ENCODE assay signal across 24 cellular contexts in the genomic region with DNA sequence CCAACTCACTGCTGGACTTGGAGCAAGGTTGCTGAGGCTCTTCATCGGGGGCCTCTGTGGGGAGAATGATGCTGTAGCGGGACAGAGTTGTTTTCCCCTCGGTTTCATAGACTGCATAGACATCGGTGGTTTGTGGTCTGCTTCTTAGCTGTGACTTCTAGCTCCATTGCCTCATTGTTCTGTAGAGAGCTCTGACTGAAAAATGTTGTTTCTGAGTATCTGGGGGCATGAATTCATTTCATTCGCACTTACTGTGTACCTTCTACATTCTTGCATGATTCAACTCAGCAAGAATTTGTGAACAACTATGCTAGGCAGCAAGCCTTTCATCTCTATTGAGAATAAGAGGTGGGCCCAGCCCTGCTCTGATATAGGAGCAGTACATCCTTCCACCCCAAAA.
DNase-seq lines count a peak whose midpoint lies in the region; ATAC-seq and TF ChIP-seq lines count a peak whose summit lies in the region.
"Had no signal": no experiment of that assay in that cellular context is flagged by ENCODE, and none has a peak within 500 bp of the region (broad histone marks: within the 10 kb centered on the region; RNA-seq: fewer than 3 reads in every experiment).

No MANE protein-coding gene starts in this region.

- DNase-seq in activated CD8-positive, alpha-beta T cell treated with anti-CD3 and anti-CD28 coated beads for 36 hours: peak; percentile 22
- no peak for DNase-seq in activated CD8-positive, alpha-beta T cell treated with anti-CD3 and anti-CD28 coated beads, Interleukin-2, amount 10 ng/mL, durations not matched to agents 7 days and 5 days
- peak; percentile 60 for DNase-seq in NCI-H226
- DNase-seq in choroid plexus epithelial cell (ENCODE audit: low read depth): peak; percentile 63
- DNase-seq in renal cortical epithelial cell (ENCODE audit: low read depth): peak; percentile 55
- DNase-seq in dermis blood vessel endothelial cell: no peak
- DNase-seq in epidermal melanocyte (ENCODE audit: insufficient read length, low spot score): no peak
- DNase-seq: 8988T; activated naive CD4-positive, alpha-beta T cell treated with anti-CD3 and anti-CD28 coated beads, Interleukin-2, amount 50 U/mL, for 16 hours; CD4-positive, alpha-beta memory T cell; effector memory CD4-positive, alpha-beta T cell; GM23248; midbrain; naive thymus-derived CD8-positive, alpha-beta T cell; NCI-H2171; NCI-H524 treated with DMSO at 0.1 percent for 48 hours; ovary; right cardiac atrium; SJCRH30 had no signal

- H3K27ac Mint-ChIP-seq in activated CD8-positive, alpha-beta T cell treated with anti-CD3 and anti-CD28 coated beads for 36 hours: no peak overlapping the region
- H3K27ac Mint-ChIP-seq in activated CD8-positive, alpha-beta T cell treated with anti-CD3 and anti-CD28 coated beads, Interleukin-2, amount 10 ng/mL, durations not matched to agents 7 days and 5 days: no peak overlapping the region
- H3K27ac Mint-ChIP-seq: CD4-positive, alpha-beta memory T cell had no signal

- CTCF ChIA-PET in activated CD8-positive, alpha-beta T cell treated with anti-CD3 and anti-CD28 coated beads for 36 hours (lab: Charles Lee): interaction anchor here (1.2 to 1.5 kb wide), 2 partner anchors 9 to 250 kb away, joined by 3 to 4 read pairs; no protein-coding TSS in a partner anchor
- CTCF ChIA-PET in activated CD8-positive, alpha-beta T cell treated with anti-CD3 and anti-CD28 coated beads, Interleukin-2, amount 10 ng/mL, durations not matched to agents 7 days and 5 days (lab: Charles Lee): interaction anchor here (1.4 kb wide), 1 partner anchor 12 kb away, joined by 3 read pairs; no protein-coding TSS in a partner anchor

- peaks cover 11% of the 10 kb centered on the region for H3K4me1 Mint-ChIP-seq in activated CD8-positive, alpha-beta T cell treated with anti-CD3 and anti-CD28 coated beads for 36 hours (ENCODE audit: low read depth)
- peaks cover 18% of the 10 kb centered on the region for H3K4me1 Mint-ChIP-seq in activated CD8-positive, alpha-beta T cell treated with anti-CD3 and anti-CD28 coated beads, Interleukin-2, amount 10 ng/mL, durations not matched to agents 7 days and 5 days (ENCODE audit: low read depth)
- H3K4me1 Mint-ChIP-seq: CD4-positive, alpha-beta memory T cell had no signal

- ATAC-seq in activated CD8-positive, alpha-beta T cell treated with anti-CD3 and anti-CD28 coated beads for 36 hours: peak; percentile 71
- ATAC-seq in activated CD8-positive, alpha-beta T cell treated with anti-CD3 and anti-CD28 coated beads, Interleukin-2, amount 10 ng/mL, durations not matched to agents 7 days and 5 days: no peak
- no peak for ATAC-seq in activated CD4-positive, CD25-positive, alpha-beta regulatory T cell treated with anti-CD3 and anti-CD28 coated beads, Interleukin-2, amount 50 U/mL, for 24 hours
- ATAC-seq: esophagus mucosa; foreskin keratinocyte; left lobe of liver; naive thymus-derived CD8-positive, alpha-beta T cell; right cardiac atrium had no signal

- H3K4me3 Mint-ChIP-seq in activated CD8-positive, alpha-beta T cell treated with anti-CD3 and anti-CD28 coated beads for 36 hours: no peak overlapping the region
- no peak overlapping the region for H3K4me3 Mint-ChIP-seq in activated CD8-positive, alpha-beta T cell treated with anti-CD3 and anti-CD28 coated beads, Interleukin-2, amount 10 ng/mL, durations not matched to agents 7 days and 5 days
- H3K4me3 Mint-ChIP-seq: CD4-positive, alpha-beta memory T cell; naive thymus-derived CD8-positive, alpha-beta T cell had no signal

- no peak overlapping the region for H3K4me3 ChIP-seq in choroid plexus epithelial cell (ENCODE audit: low read depth, low read length)
- H3K4me3 ChIP-seq: GM23248, ovary, SJCRH30, tibial nerve had no signal

- H3K36me3 Mint-ChIP-seq in activated CD8-positive, alpha-beta T cell treated with anti-CD3 and anti-CD28 coated beads for 36 hours (ENCODE audit: low read depth): no peaks in the 10 kb centered on the region
- H3K36me3 Mint-ChIP-seq in activated CD8-positive, alpha-beta T cell treated with anti-CD3 and anti-CD28 coated beads, Interleukin-2, amount 10 ng/mL, durations not matched to agents 7 days and 5 days (ENCODE audit: low read depth): no peaks in the 10 kb centered on the region
- H3K36me3 Mint-ChIP-seq: CD4-positive, alpha-beta memory T cell had no signal

- peaks cover 4% of the 10 kb centered on the region for H3K27me3 Mint-ChIP-seq in activated CD8-positive, alpha-beta T cell treated with anti-CD3 and anti-CD28 coated beads for 36 hours
- no peaks in the 10 kb centered on the region for H3K27me3 Mint-ChIP-seq in activated CD8-positive, alpha-beta T cell treated with anti-CD3 and anti-CD28 coated beads, Interleukin-2, amount 10 ng/mL, durations not matched to agents 7 days and 5 days (ENCODE audit: low read depth)
- H3K27me3 Mint-ChIP-seq: CD4-positive, alpha-beta memory T cell; naive thymus-derived CD8-positive, alpha-beta T cell had no signal

- H3K9me3 Mint-ChIP-seq in activated CD8-positive, alpha-beta T cell treated with anti-CD3 and anti-CD28 coated beads for 36 hours: no peaks in the 10 kb centered on the region
- H3K9me3 Mint-ChIP-seq in activated CD8-positive, alpha-beta T cell treated with anti-CD3 and anti-CD28 coated beads, Interleukin-2, amount 10 ng/mL, durations not matched to agents 7 days and 5 days (ENCODE audit: insufficient read depth): no peaks in the 10 kb centered on the region
- H3K9me3 Mint-ChIP-seq: CD4-positive, alpha-beta memory T cell; naive thymus-derived CD8-positive, alpha-beta T cell had no signal

- no peak for TF ChIP-seq CTCF in activated CD8-positive, alpha-beta T cell treated with anti-CD3 and anti-CD28 coated beads for 36 hours (IDR thresholded peaks at IDR 0.05)
- no peak for TF ChIP-seq CTCF in choroid plexus epithelial cell (conservative IDR thresholded peaks at IDR 0.05; ENCODE audit: low read depth, low read length)

- POLR2A ChIA-PET in activated CD8-positive, alpha-beta T cell treated with anti-CD3 and anti-CD28 coated beads for 36 hours (lab: Charles Lee): no interaction called here
- POLR2A ChIA-PET in activated CD8-positive, alpha-beta T cell treated with anti-CD3 and anti-CD28 coated beads, Interleukin-2, amount 10 ng/mL, durations not matched to agents 7 days and 5 days (lab: Charles Lee): interaction anchor here (0.8 kb wide), 1 partner anchor 12 kb away, joined by 3 read pairs; no protein-coding TSS in a partner anchor

- intact Hi-C loops in activated CD8-positive, alpha-beta T cell treated with anti-CD3 and anti-CD28 coated beads for 36 hours (cut with micrococcal nuclease): no loop called here

Comparison
In these comparisons a context has a peak if more than half of its experiments do, and no peak if none do; other contexts are left out.
1. DNase-seq: peak in activated CD8-positive, alpha-beta T cell treated with anti-CD3 and anti-CD28 coated beads for 36 hours (single experiment), NCI-H226 (single experiment), choroid plexus epithelial cell (single experiment) and renal cortical epithelial cell (single experiment); none in activated CD8-positive, alpha-beta T cell treated with anti-CD3 and anti-CD28 coated beads, Interleukin-2, amount 10 ng/mL, durations not matched to agents 7 days and 5 days (single experiment), dermis blood vessel endothelial cell (single experiment) and epidermal melanocyte (single experiment).